Comparison of ENCODE assay signal across 8 cellular contexts in the genomic region with DNA sequence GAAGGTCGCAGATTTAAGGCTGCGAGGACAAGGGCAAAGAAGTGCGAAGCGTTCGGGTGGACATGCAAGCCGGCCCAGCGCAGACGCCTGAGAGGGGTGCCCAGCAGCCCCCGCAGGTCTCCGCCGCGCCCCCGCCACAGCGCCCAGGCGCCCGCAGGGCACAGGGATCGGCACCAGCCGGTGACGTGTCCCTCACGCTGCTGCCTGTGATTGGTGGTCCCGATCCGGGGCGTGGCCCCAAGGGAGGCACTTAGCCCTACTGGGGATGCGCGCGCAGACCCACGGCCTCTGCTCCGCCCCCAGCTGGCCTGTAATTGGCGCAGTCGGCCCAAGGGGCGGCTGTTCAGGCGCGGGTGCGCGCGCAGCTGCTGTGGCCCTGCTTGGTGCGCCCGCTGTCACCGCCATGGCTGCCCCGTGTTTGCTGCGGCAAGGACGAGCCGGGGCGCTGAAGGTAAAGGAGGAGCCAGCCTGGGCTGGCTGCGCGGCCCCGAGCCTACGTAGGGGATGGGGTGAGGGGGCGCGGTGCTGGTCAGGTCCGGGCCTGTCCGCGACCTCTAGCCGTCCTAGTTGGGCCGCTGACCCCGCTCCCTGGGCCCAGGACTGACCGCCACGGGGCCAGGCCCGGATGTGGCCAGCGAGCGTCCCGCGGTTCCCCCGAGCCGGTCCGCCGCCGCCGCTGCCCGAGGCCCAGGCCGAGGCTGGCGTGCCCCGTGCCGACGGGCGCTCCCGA. TPM values are rescaled to one million over a fixed set of nuclear protein-coding genes. Genes with fewer than 3 reads are reported as not detected.
DNase-seq lines count a peak whose midpoint lies in the region; ATAC-seq and TF ChIP-seq lines count a peak whose summit lies in the region.

A gene (plus strand): TSS at position 379 of the 730 bp plus-strand sequence. CDS start 25 bp downstream, at position 404.

- H3K9me3 ChIP-seq in heart right ventricle (no peaks in the 10 kb centered on the region), upper lobe of right lung (no peaks in the 10 kb centered on the region)

- TF ChIP-seq CTCF in GM13976 (IDR thresholded peaks at IDR 0.05; ENCODE audit: borderline replicate concordance, control extremely low read depth, extremely low read depth, insufficient read depth, missing control alignments) = no peak
- no peak for TF ChIP-seq CTCF in heart right ventricle (IDR thresholded peaks at IDR 0.05)
- TF ChIP-seq CTCF in upper lobe of right lung (IDR thresholded peaks at IDR 0.05) = peak; percentile 15

- DNase-seq in GM13976 (ENCODE audit: low spot score) (peak; percentile 100), NCI-H146 treated with DMSO at 0.1 percent for 48 hours (lab: John Stamatoyannopoulos, UW; ENCODE audit: unreplicated experiment) (peak; percentile 91), amniotic epithelial cell (ENCODE audit: low read depth) (peak; percentile 94), heart right ventricle (peak; percentile 99 to 100), posterior vena cava (ENCODE audit: low spot score) (peak; percentile 100), upper lobe of right lung (peak; percentile 100)

- 0 to 1% methylated on average over 71 to 77 of the region's 77 CpGs for WGBS in heart right ventricle, 2 donors

- H3K4me3 ChIP-seq in heart right ventricle (peak within 1 kb of the TSS; percentile 58 to 99 (median 86)), upper lobe of right lung (peak within 1 kb of the TSS; percentile 95)

- H3K27ac ChIP-seq in heart right ventricle (peak within 1 kb of the TSS; percentile 86 to 99 (median 96)), upper lobe of right lung (peak within 1 kb of the TSS; percentile 96)

- peaks cover 0 to 32% (median 6%) of the 10 kb centered on the region in 9 donors for H3K36me3 ChIP-seq in heart right ventricle
- H3K36me3 ChIP-seq in upper lobe of right lung = peaks cover 13% of the 10 kb centered on the region

- in situ Hi-C loops in GM13976 (cut with MboI; ENCODE audit: low sequenced_read_pairs, unreplicated experiment) = no loop called here

- intact Hi-C loops in T-helper 1 cell treated with Interleukin-12 subunit alpha and Interleukin-12 subunit beta and Interleukin-4 antibody, amounts not matched to agents 30 ng/mL and 1 ng/mL, for 36 hours (cut with micrococcal nuclease) = loop anchor here (1.0 to 10.0 kb wide), 4 partner anchors 14 to 822 kb away; a partner anchor contains a TSS
- intact Hi-C loops in heart right ventricle (cut with DNase I) = loop anchor here in 4 of 10 donors (1.0 to 10.0 kb wide), 3 partner anchors 14 to 772 kb away; a partner anchor contains a TSS
- intact Hi-C loops in posterior vena cava (cut with DNase I) = no loop called here
- intact Hi-C loops in upper lobe of right lung (cut with DNase I) = no loop called here

- peak; percentile 88 for ATAC-seq in HG02870 (IDR thresholded peaks at IDR 0.05; ENCODE audit: unreplicated experiment)
- peak; percentile 97 to 100 (median 99) for ATAC-seq in heart right ventricle
- peak; percentile 98 for ATAC-seq in upper lobe of right lung

- no peaks in the 10 kb centered on the region for H3K27me3 ChIP-seq in heart right ventricle
- H3K27me3 ChIP-seq in upper lobe of right lung = no peaks in the 10 kb centered on the region

- H3K4me1 ChIP-seq in heart right ventricle (peaks cover 5 to 28% (median 20%) of the 10 kb centered on the region in 9 donors), upper lobe of right lung (no peaks in the 10 kb centered on the region)

RNA-seq across cellular contexts. Expression of the gene that starts here (rescaled TPM):
- total RNA-seq in T-helper 1 cell treated with Interleukin-12 subunit alpha and Interleukin-12 subunit beta and Interleukin-4 antibody, amounts not matched to agents 30 ng/mL and 1 ng/mL, for 36 hours = 31.3 and 33.9 TPM in 2 replicates
- total RNA-seq in heart right ventricle (10 to 100 TPM; 42.6 to 63.7 (median 52.2) TPM), posterior vena cava (10 to 100 TPM; 26.1 to 39.0 TPM), upper lobe of right lung (38.5 TPM)
- 10 to 100 TPM; 25.9 to 57.1 TPM for polyA plus RNA-seq in heart right ventricle

Comparison
In these comparisons a context has a peak if more than half of its experiments do, and no peak if none do; other contexts are left out.
1. Peak in every context shown above with its lines: DNase-seq, ATAC-seq, H3K4me3 ChIP-seq and H3K27ac ChIP-seq.